9 cellular contexts compared by ENCODE assay signal in genomic region chr7:138097064-138097741, GRCh38. TPM values are rescaled to one million over a fixed set of nuclear protein-coding genes. Genes with fewer than 3 reads are reported as not detected.
DNase-seq lines count a peak whose midpoint lies in the region; ATAC-seq and TF ChIP-seq lines count a peak whose summit lies in the region.
"Had no signal": no experiment of that assay in that cellular context is flagged by ENCODE, and none has a peak within 500 bp of the region (broad histone marks: within the 10 kb centered on the region; RNA-seq: fewer than 3 reads in every experiment).

No MANE protein-coding gene starts in this region.

- intact Hi-C loops in heart right ventricle (cut with DNase I) = no loop called here
- intact Hi-C loops in Right ventricle myocardium superior (cut with DNase I) = no loop called here

- H3K4me3 ChIP-seq in heart right ventricle = no peak overlapping the region
- no peak overlapping the region for H3K4me3 ChIP-seq in MM.1S (ENCODE audit: low read length)

- H3K79me2 ChIP-seq in MM.1S (ENCODE audit: low read length) = no peaks in the 10 kb centered on the region

- no peak overlapping the region for H2AFZ ChIP-seq in MM.1S (ENCODE audit: low read length)

- ATAC-seq in heart right ventricle = no peak
- ATAC-seq in Right ventricle myocardium superior (ENCODE audit: poor library complexity) = no peak
- no peak for ATAC-seq in HG03442 (IDR thresholded peaks at IDR 0.05; ENCODE audit: unreplicated experiment)

- DNase-seq in heart right ventricle (peak in 1 of 2 donors; percentile 6), Right ventricle myocardium superior (no peak), MM.1S (peak; percentile 73), astrocyte of the hippocampus (ENCODE audit: low read depth, low spot score) (peak; percentile 41), progenitor cell of endocrine pancreas (ENCODE audit: low spot score, unreplicated experiment) (no peak), DMS153 treated with DMSO at 0.1 percent for 48 hours (lab: John Stamatoyannopoulos, UW; ENCODE audit: unreplicated experiment) (no peak)
- no peak for DNase-seq in stimulated activated CD4-positive, alpha-beta T cell treated with anti-CD3 and anti-CD28 coated beads, Interleukin-4, amount 100 ng/mL, for 4 hours

- H3K27me3 Mint-ChIP-seq in progenitor cell of endocrine pancreas = no peaks in the 10 kb centered on the region

- no peaks in the 10 kb centered on the region for H3K9me2 ChIP-seq in MM.1S (replicated peaks; ENCODE audit: insufficient read depth, low read length)

- H3K4me3 Mint-ChIP-seq in progenitor cell of endocrine pancreas (ENCODE audit: low read depth) = no peak overlapping the region

- no peak overlapping the region for H3K9ac ChIP-seq in MM.1S (ENCODE audit: low read length)

- no peaks in the 10 kb centered on the region for H4K20me1 ChIP-seq in MM.1S (ENCODE audit: insufficient read depth, low read length)

- H3K9me3 ChIP-seq in heart right ventricle = no peaks in the 10 kb centered on the region
- H3K9me3 ChIP-seq in MM.1S (replicated peaks; ENCODE audit: insufficient read depth, low read length) = no peaks in the 10 kb centered on the region

- H3K4me2 ChIP-seq in MM.1S (ENCODE audit: low read depth, low read length) = no peak overlapping the region

- H3F3A ChIP-seq in MM.1S (ENCODE audit: insufficient read depth, low read length) = no peaks in the 10 kb centered on the region

- 83% methylated on average over 3 of the region's 3 CpGs for WGBS in heart right ventricle, 2 donors

- peaks cover 3% of the 10 kb centered on the region for H3K4me1 Mint-ChIP-seq in progenitor cell of endocrine pancreas (ENCODE audit: low read depth)

- H3K36me3 ChIP-seq in heart right ventricle (no peaks in the 10 kb centered on the region), MM.1S (replicated peaks; ENCODE audit: insufficient read depth, low read length) (no peaks in the 10 kb centered on the region)

- H3K27ac ChIP-seq in heart right ventricle (no peak overlapping the region), MM.1S (ENCODE audit: low read length) (no peak overlapping the region)

- H3K36me3 Mint-ChIP-seq in progenitor cell of endocrine pancreas (ENCODE audit: insufficient read depth) = peaks cover 3% of the 10 kb centered on the region

- H3K4me1 ChIP-seq in heart right ventricle (no peaks in the 10 kb centered on the region), MM.1S (ENCODE audit: low read length) (no peaks in the 10 kb centered on the region)

- H3K27me3 ChIP-seq in heart right ventricle (no peaks in the 10 kb centered on the region), MM.1S (replicated peaks; ENCODE audit: insufficient read depth, low read length) (no peaks in the 10 kb centered on the region)

- TF ChIP-seq CTCF in heart right ventricle (IDR thresholded peaks at IDR 0.05) = peak in 6 of 9 donors; percentile 11 to 40 (median 22)
- TF ChIP-seq CTCF in MM.1S (IDR thresholded peaks at IDR 0.05; ENCODE audit: low read length) = peak; percentile 62
- TF ChIP-seq CTCF in progenitor cell of endocrine pancreas (IDR thresholded peaks at IDR 0.05; ENCODE audit: unreplicated experiment) = peak; percentile 48

- H3K27ac Mint-ChIP-seq in progenitor cell of endocrine pancreas = no peak overlapping the region

- H3K9me3 Mint-ChIP-seq in progenitor cell of endocrine pancreas (ENCODE audit: low read depth) = peaks cover 9% of the 10 kb centered on the region

RNA-seq across cellular contexts. Expression of gene AKR1D1, which starts 20.9 kb away (rescaled TPM):
- total RNA-seq in heart right ventricle (not detected), Right ventricle myocardium superior (not detected), progenitor cell of endocrine pancreas (3.4 and 5.4 TPM in 2 replicates)
- polyA plus RNA-seq in heart right ventricle = not detected
- total RNA-seq: skeletal muscle tissue had no signal

Comparison
In these comparisons a context has a peak if more than half of its experiments do, and no peak if none do; other contexts are left out.
1. DNase-seq: peak in MM.1S (single experiment) and astrocyte of the hippocampus (single experiment); none in Right ventricle myocardium superior (single experiment), progenitor cell of endocrine pancreas (single experiment), DMS153 treated with DMSO at 0.1 percent for 48 hours (single experiment) and stimulated activated CD4-positive, alpha-beta T cell treated with anti-CD3 and anti-CD28 coated beads, Interleukin-4, amount 100 ng/mL, for 4 hours (0 of 2).
2. Peak in every context shown above with its lines, with median percentiles within 50 percentile points of each other: CTCF ChIP-seq.